10 cellular contexts compared by ENCODE assay signal in the genomic region with DNA sequence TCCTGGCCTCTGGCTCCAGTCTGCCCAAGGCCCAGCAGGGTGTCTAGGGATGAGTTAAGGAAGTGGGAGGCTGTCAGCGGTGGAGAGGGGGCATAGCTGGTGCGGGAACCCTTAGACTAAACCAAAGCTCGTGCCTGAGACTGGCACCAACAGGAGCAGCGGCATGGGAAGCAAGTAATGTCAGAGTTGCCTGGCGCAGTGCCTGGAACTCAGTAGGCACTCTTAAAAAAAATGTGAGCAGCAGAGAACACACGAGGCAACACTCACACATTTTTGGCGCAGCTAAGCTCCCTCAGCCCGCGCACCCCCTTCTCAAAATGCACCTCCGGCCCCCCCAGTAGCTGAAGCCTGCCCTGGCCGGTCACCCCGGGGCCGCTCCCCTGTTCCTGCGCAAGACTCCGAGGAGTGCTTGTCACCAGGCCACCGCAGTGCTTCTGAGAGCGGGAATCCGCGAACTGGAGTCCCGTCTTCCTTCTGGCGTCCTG. TPM values are rescaled to one million over a fixed set of nuclear protein-coding genes. Genes with fewer than 3 reads are reported as not detected.
DNase-seq lines count a peak whose midpoint lies in the region; ATAC-seq, FAIRE-seq and TF ChIP-seq lines count a peak whose summit lies in the region.
"Had no signal": no experiment of that assay in that cellular context is flagged by ENCODE, and none has a peak within 500 bp of the region (broad histone marks: within the 10 kb centered on the region; RNA-seq: fewer than 3 reads in every experiment).

No MANE protein-coding gene starts in this region.

- no peak overlapping the region for H3K27ac Mint-ChIP-seq in effector memory CD8-positive, alpha-beta T cell
- H3K27ac Mint-ChIP-seq: CD4-positive, CD25-positive, alpha-beta regulatory T cell had no signal

- DNase-seq in A549 (ENCODE audit: low read depth in 1 of 2, low spot score in 1 of 2), result no peak
- peak; percentile 77 for DNase-seq in MG63
- peak; percentile 29 for DNase-seq in epithelial cell of esophagus (ENCODE audit: low read depth)
- DNase-seq in effector memory CD8-positive, alpha-beta T cell, result no peak
- DNase-seq in NCI-H1048 (lab: John Stamatoyannopoulos, UW), result no peak
- DNase-seq: CD4-positive, CD25-positive, alpha-beta regulatory T cell had no signal

- peaks cover 1 to 4% of the 10 kb centered on the region in 2 donors for H3K9me3 Mint-ChIP-seq in effector memory CD8-positive, alpha-beta T cell

- H3K4me1 ChIP-seq in A549 (peaks cover 42% of the 10 kb centered on the region), mucosa of rectum (ENCODE audit: control insufficient read depth in 2 of 2, insufficient read depth in 2 of 2, low read length in 2 of 2) (no peaks in the 10 kb centered on the region)

- no peak for TF ChIP-seq RAD21 in A549 (conservative IDR thresholded peaks at IDR 0.05 in 1 of 2, IDR thresholded peaks at IDR 0.05 in 1 of 2)

- H3K9me3 ChIP-seq in A549, result no peaks in the 10 kb centered on the region
- H3K9me3 ChIP-seq in MG63, result no peaks in the 10 kb centered on the region
- H3K9me3 ChIP-seq in mucosa of rectum (ENCODE audit: control insufficient read depth in 2 of 2, low read length in 2 of 2), result no peaks in the 10 kb centered on the region

- H3K27me3 ChIP-seq in MG63 (no peaks in the 10 kb centered on the region), mucosa of rectum (ENCODE audit: control insufficient read depth in 2 of 2, insufficient read depth in 2 of 2, low read length in 2 of 2) (peaks cover 0 to 3% of the 10 kb centered on the region in 2 donors)

- TF ChIP-seq POLR2A in A549 (IDR thresholded peaks at IDR 0.05; ENCODE audit: low read length), result no peak

- no peak overlapping the region for H3K4me3 Mint-ChIP-seq in effector memory CD8-positive, alpha-beta T cell

- POLR2A ChIA-PET in A549 (lab: Yijun Ruan, JAX), result interaction anchor here (1.0 to 1.9 kb wide), 5 partner anchors 8 to 221 kb away, joined by 3 to 7 read pairs (median 5); no protein-coding TSS in a partner anchor

- H3K4me3 ChIP-seq in A549 (peak overlapping the region; percentile 76), MG63 (peak overlapping the region; percentile 79), epithelial cell of esophagus (ENCODE audit: low read length) (peak overlapping the region; percentile 64), mucosa of rectum (ENCODE audit: low read length in 2 of 2) (peak overlapping the region; percentile 63 to 66)

- H3K27ac ChIP-seq in A549 (peak overlapping the region; percentile 96 to 97), mucosa of rectum (ENCODE audit: low read depth in 2 of 2, low read length in 2 of 2) (peak overlapping the region; percentile 48 to 54)

- 4% methylated on average over 9 of the region's 21 CpGs for WGBS in A549 (ENCODE audit: missing lambda C conversion rate)

- CTCF ChIA-PET in A549 (lab: Yijun Ruan, JAX), result interaction anchor here (0.6 to 2.9 kb wide), 3 partner anchors 221 to 576 kb away, joined by 3 to 11 read pairs (median 4); no protein-coding TSS in a partner anchor

- H3K36me3 ChIP-seq in MG63, result peaks cover 18% of the 10 kb centered on the region
- peaks cover 1 to 2% of the 10 kb centered on the region in 2 donors for H3K36me3 ChIP-seq in mucosa of rectum (ENCODE audit: control insufficient read depth in 2 of 2, insufficient read depth in 2 of 2, low read length in 2 of 2)

- no peak for TF ChIP-seq EP300 in A549 (IDR thresholded peaks at IDR 0.05)

- H3K36me3 Mint-ChIP-seq in effector memory CD8-positive, alpha-beta T cell (ENCODE audit: insufficient read depth), result no peaks in the 10 kb centered on the region
- H3K36me3 Mint-ChIP-seq: CD4-positive, CD25-positive, alpha-beta regulatory T cell had no signal

- FAIRE-seq in A549 (lab: Jason Lieb, UNC), result no peak
- FAIRE-seq: colon had no signal

- peak overlapping the region; percentile 41 to 58 for H3K9ac ChIP-seq in mucosa of rectum (ENCODE audit: low read depth in 1 of 2, low read length in 2 of 2)

- ATAC-seq in A549 (peak; percentile 40 to 45; a peak in 5 of 6 replicates), HG02798 (IDR thresholded peaks at IDR 0.05; ENCODE audit: poor library complexity, unreplicated experiment) (no peak), HG03175 (IDR thresholded peaks at IDR 0.05; ENCODE audit: unreplicated experiment) (no peak)
- ATAC-seq in effector memory CD8-positive, alpha-beta T cell (replicated peaks), result no peak

- TF ChIP-seq CTCF in A549 (IDR thresholded peaks at IDR 0.05) (no peak), epithelial cell of esophagus (IDR thresholded peaks at IDR 0.05; ENCODE audit: insufficient read depth, low read depth, low read length, missing control alignments) (no peak)

- peak overlapping the region; percentile 98 for H3K4me2 ChIP-seq in A549

- peaks cover 0 to 10% of the 10 kb centered on the region in 2 donors for H3K27me3 Mint-ChIP-seq in effector memory CD8-positive, alpha-beta T cell

- no peaks in the 10 kb centered on the region for H3K4me1 Mint-ChIP-seq in effector memory CD8-positive, alpha-beta T cell (ENCODE audit: low read depth in 2 of 2)
- H3K4me1 Mint-ChIP-seq: CD4-positive, CD25-positive, alpha-beta regulatory T cell had no signal

TF ChIP-seq in A549, 52 proteins besides CTCF, POLR2A, EP300 and RAD21:
- TF ChIP-seq, protein P1, sequence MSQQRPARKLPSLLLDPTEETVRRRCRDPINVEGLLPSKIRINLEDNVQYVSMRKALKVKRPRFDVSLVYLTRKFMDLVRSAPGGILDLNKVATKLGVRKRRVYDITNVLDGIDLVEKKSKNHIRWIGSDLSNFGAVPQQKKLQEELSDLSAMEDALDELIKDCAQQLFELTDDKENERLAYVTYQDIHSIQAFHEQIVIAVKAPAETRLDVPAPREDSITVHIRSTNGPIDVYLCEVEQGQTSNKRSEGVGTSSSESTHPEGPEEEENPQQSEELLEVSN (IDR thresholded peaks at IDR 0.05; ENCODE audit: borderline replicate concordance, low read depth), result peak; percentile 36; the same call in 1 of the 2 replicates
- TF ChIP-seq, protein P2, sequence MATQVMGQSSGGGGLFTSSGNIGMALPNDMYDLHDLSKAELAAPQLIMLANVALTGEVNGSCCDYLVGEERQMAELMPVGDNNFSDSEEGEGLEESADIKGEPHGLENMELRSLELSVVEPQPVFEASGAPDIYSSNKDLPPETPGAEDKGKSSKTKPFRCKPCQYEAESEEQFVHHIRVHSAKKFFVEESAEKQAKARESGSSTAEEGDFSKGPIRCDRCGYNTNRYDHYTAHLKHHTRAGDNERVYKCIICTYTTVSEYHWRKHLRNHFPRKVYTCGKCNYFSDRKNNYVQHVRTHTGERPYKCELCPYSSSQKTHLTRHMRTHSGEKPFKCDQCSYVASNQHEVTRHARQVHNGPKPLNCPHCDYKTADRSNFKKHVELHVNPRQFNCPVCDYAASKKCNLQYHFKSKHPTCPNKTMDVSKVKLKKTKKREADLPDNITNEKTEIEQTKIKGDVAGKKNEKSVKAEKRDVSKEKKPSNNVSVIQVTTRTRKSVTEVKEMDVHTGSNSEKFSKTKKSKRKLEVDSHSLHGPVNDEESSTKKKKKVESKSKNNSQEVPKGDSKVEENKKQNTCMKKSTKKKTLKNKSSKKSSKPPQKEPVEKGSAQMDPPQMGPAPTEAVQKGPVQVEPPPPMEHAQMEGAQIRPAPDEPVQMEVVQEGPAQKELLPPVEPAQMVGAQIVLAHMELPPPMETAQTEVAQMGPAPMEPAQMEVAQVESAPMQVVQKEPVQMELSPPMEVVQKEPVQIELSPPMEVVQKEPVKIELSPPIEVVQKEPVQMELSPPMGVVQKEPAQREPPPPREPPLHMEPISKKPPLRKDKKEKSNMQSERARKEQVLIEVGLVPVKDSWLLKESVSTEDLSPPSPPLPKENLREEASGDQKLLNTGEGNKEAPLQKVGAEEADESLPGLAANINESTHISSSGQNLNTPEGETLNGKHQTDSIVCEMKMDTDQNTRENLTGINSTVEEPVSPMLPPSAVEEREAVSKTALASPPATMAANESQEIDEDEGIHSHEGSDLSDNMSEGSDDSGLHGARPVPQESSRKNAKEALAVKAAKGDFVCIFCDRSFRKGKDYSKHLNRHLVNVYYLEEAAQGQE (IDR thresholded peaks at IDR 0.05), result no peak
- no peak for TF ChIP-seq RARB (CRISPR knock-in tag; IDR thresholded peaks at IDR 0.05)

RNA-seq across cellular contexts. Expression of a gene that starts 0.6 kb away (rescaled TPM):
- polyA plus RNA-seq in A549 (2011; rRNA removed), result 92.4 and 101 TPM in 2 replicates
- 32.2 and 52.7 TPM in 2 replicates for polyA plus RNA-seq in A549 (2012; cell fraction: cytosol; rRNA removed)
- polyA plus RNA-seq in A549 (2012; cell fraction: nucleus; rRNA removed), result 165 and 309 TPM in 2 replicates
- 60.7 to 80.3 TPM (median 64.0 TPM) in 3 replicates for polyA plus RNA-seq in A549 (2017; fragmentation: RNase III; extraction: RNeasy Plus Mini Kit Qiagen cat#74134 plus additional on column Dnase treatment)
- polyA minus RNA-seq in A549 (2011; rRNA and poly(A)+ RNA removed), result 258 and 321 TPM in 2 replicates
- total RNA-seq in MG63 (2014; rRNA removed; shearing (Covaris generic); ENCODE audit: low replicate concordance), result 27.9 and 32.4 TPM in 2 replicates
- total RNA-seq: CD4-positive, CD25-positive, alpha-beta regulatory T cell had no signal
- polyA plus RNA-seq: CD4-positive, CD25-positive, alpha-beta regulatory T cell had no signal

Comparison
In these comparisons a context has a peak if more than half of its experiments do, and no peak if none do; other contexts are left out.
1. ATAC-seq: peak in A549 (2 of 2); none in HG02798 (single experiment), HG03175 (single experiment) and effector memory CD8-positive, alpha-beta T cell (single experiment).
2. DNase-seq: peak in MG63 (single experiment) and epithelial cell of esophagus (single experiment); none in A549 (0 of 2), effector memory CD8-positive, alpha-beta T cell (0 of 3) and NCI-H1048 (single experiment).
3. Peak in every context shown above with its lines, with median percentiles within 50 percentile points of each other: H3K4me3 ChIP-seq.